Comparison of ENCODE assay signal across 13 cellular contexts in genomic region chr5:173969167-173970049, GRCh38. TPM values are rescaled to one million over a fixed set of nuclear protein-coding genes. Genes with fewer than 3 reads are reported as not detected.
DNase-seq lines count a peak whose midpoint lies in the region; ATAC-seq and TF ChIP-seq lines count a peak whose summit lies in the region.
"Had no signal": no experiment of that assay in that cellular context is flagged by ENCODE, and none has a peak within 500 bp of the region (broad histone marks: within the 10 kb centered on the region; RNA-seq: fewer than 3 reads in every experiment).

No MANE protein-coding gene starts in this region.

- H3K36me3 Mint-ChIP-seq in type B pancreatic cell = no peaks in the 10 kb centered on the region

- H2AFZ ChIP-seq in mammary epithelial cell (ENCODE audit: low read depth, low read length) = no peak overlapping the region

- CTCF ChIA-PET in mammary epithelial cell (lab: Charles Lee; ENCODE audit: low non-redundant PET) = no interaction called here

- DNase-seq in T47D (ENCODE audit: low read depth in 1 of 2, low spot score in 1 of 2) (peak; percentile 71 to 93), mammary epithelial cell (no peak), SW480 (ENCODE audit: low spot score) (peak; percentile 49), foreskin fibroblast (peak; percentile 64 to 77), type B pancreatic cell (ENCODE audit: extremely low spot score, unreplicated experiment) (no peak), anterior cingulate cortex (lab: John Stamatoyannopoulos, UW) (no peak)
- DNase-seq in stimulated activated CD4-positive, alpha-beta T cell treated with anti-CD3 and anti-CD28 coated beads, Interleukin-1b, Interleukin-23, amount 100 ng/mL, for 48 hours = no peak
- DNase-seq: activated naive CD4-positive, alpha-beta T cell treated with Interleukin-2 at 50 U/mL for 16 hours; NCI-H2171 treated with DMSO at 0.1 percent for 48 hours had no signal

- peaks cover 61% of the 10 kb centered on the region for H3K4me1 Mint-ChIP-seq in type B pancreatic cell (ENCODE audit: unreplicated experiment)

- H3K27me3 Mint-ChIP-seq in type B pancreatic cell = peaks cover 7% of the 10 kb centered on the region

- peak overlapping the region; percentile 26 for H3K4me3 Mint-ChIP-seq in type B pancreatic cell

- TF ChIP-seq CTCF in mammary epithelial cell (conservative IDR thresholded peaks at IDR 0.05 in 1 of 2, IDR thresholded peaks at IDR 0.05 in 1 of 2; ENCODE audit: extremely low read depth in 1 of 2, insufficient read depth in 1 of 2, low read depth in 1 of 2, low read length in 2 of 2) (no peak), foreskin fibroblast (IDR thresholded peaks at IDR 0.05; ENCODE audit: low read depth, low read length) (no peak), type B pancreatic cell (conservative IDR thresholded peaks at IDR 0.05) (no peak)

- no peak overlapping the region for H3K4me2 ChIP-seq in mammary epithelial cell (ENCODE audit: insufficient read depth, low read depth, low read length)

- peaks cover 7% of the 10 kb centered on the region for H3K4me1 ChIP-seq in mammary epithelial cell (ENCODE audit: insufficient read depth, low read length)

- no peaks in the 10 kb centered on the region for H3K36me3 ChIP-seq in mammary epithelial cell (ENCODE audit: insufficient read depth, low read length)

- H3K9me3 ChIP-seq in mammary epithelial cell (replicated peaks; ENCODE audit: insufficient read depth, low read length) = no peaks in the 10 kb centered on the region

- in situ Hi-C loops in T47D (cut with HindIII; ENCODE audit: low pct_unique_long_range_greater_than_20kb, low sequenced_read_pairs) (no loop called here), mammary epithelial cell (cut with MboI; ENCODE audit: low sequenced_read_pairs in 2 of 2) (loop anchor here (5.0 to 10.0 kb wide), 3 partner anchors 347 to 675 kb away; partner anchors contain the start of gene BOD1 (in 1 of the 2))

- H3K9ac ChIP-seq in mammary epithelial cell (ENCODE audit: insufficient read depth, low read length) = no peak overlapping the region

- H3K9me3 Mint-ChIP-seq in type B pancreatic cell = no peaks in the 10 kb centered on the region

- H3K79me2 ChIP-seq in mammary epithelial cell (ENCODE audit: insufficient read depth, low read length) = no peaks in the 10 kb centered on the region

- H3K4me3 ChIP-seq in mammary epithelial cell (replicated peaks in 1 of 3; ENCODE audit: insufficient read depth in 1 of 3, low read depth in 2 of 3, low read length in 3 of 3) (no peak overlapping the region), foreskin fibroblast (ENCODE audit: low read depth in 1 of 2, low read length in 2 of 2) (no peak overlapping the region)

- no peak for ATAC-seq in HG03442 (IDR thresholded peaks at IDR 0.05; ENCODE audit: unreplicated experiment)

- no peaks in the 10 kb centered on the region for H4K20me1 ChIP-seq in mammary epithelial cell (ENCODE audit: insufficient read depth, low read length)

- dilution Hi-C loops in mammary epithelial cell (cut with HindIII; ENCODE audit: low sequenced_read_pairs) = no loop called here

- WGBS in mammary epithelial cell (ENCODE audit: low coverage, missing lambda C conversion rate) = 78% methylated on average over 10 of the region's 12 CpGs

- intact Hi-C loops in mammary epithelial cell (cut with micrococcal nuclease) = loop anchor here (5.0 kb wide), 1 partner anchor 157 kb away; no protein-coding TSS in a partner anchor

- no peak overlapping the region for H3K27ac ChIP-seq in mammary epithelial cell (ENCODE audit: insufficient read depth, low read depth, low read length)
- H3K27ac ChIP-seq: HL-60 had no signal

- H3K27ac Mint-ChIP-seq in type B pancreatic cell = peak overlapping the region; percentile 79

- H3K27me3 ChIP-seq in mammary epithelial cell (ENCODE audit: insufficient read depth, low read length) = no peaks in the 10 kb centered on the region

- BruUV-seq in mammary epithelial cell (replicated peaks; lab: Mats Ljungman, UMichigan) = no TSS peak

RNA-seq across cellular contexts. Expression of gene C5orf47, which starts 19.6 kb away (rescaled TPM):
- total RNA-seq in mammary epithelial cell = not detected
- not detected for polyA plus RNA-seq in mammary epithelial cell
- polyA minus RNA-seq in mammary epithelial cell = not detected
- total RNA-seq in type B pancreatic cell (ENCODE audit: low replicate concordance) = not detected in 2 replicates
- total RNA-seq: urinary bladder had no signal
- polyA plus RNA-seq: esophagus, urinary bladder had no signal

Comparison
In these comparisons a context has a peak if more than half of its experiments do, and no peak if none do; other contexts are left out.
1. DNase-seq: peak in T47D (2 of 2), SW480 (single experiment) and foreskin fibroblast (2 of 2); none in mammary epithelial cell (single experiment), type B pancreatic cell (single experiment), anterior cingulate cortex (0 of 58) and stimulated activated CD4-positive, alpha-beta T cell treated with anti-CD3 and anti-CD28 coated beads, Interleukin-1b, Interleukin-23, amount 100 ng/mL, for 48 hours (single experiment).